Comparison of ENCODE assay signal across 15 cellular contexts in genomic region chr9:128521955-128522354, GRCh38. TPM values are rescaled to one million over a fixed set of nuclear protein-coding genes. Genes with fewer than 3 reads are reported as not detected.
DNase-seq lines count a peak whose midpoint lies in the region; ATAC-seq and TF ChIP-seq lines count a peak whose summit lies in the region.
"Had no signal": no experiment of that assay in that cellular context is flagged by ENCODE, and none has a peak within 500 bp of the region (broad histone marks: within the 10 kb centered on the region; RNA-seq: fewer than 3 reads in every experiment).

No MANE protein-coding gene starts in this region.

- peaks cover 16% of the 10 kb centered on the region for H3F3A ChIP-seq in neural progenitor cell (ENCODE audit: low read depth)

- no peaks in the 10 kb centered on the region for H3K9me3 Mint-ChIP-seq in dendritic cell treated with granulocyte-macrophage colony-stimulating factor and Interleukin-4, amounts not matched to agents 40 ng/mL and 50 ng/mL, for 4 days
- no peaks in the 10 kb centered on the region for H3K9me3 Mint-ChIP-seq in neural progenitor cell
- H3K9me3 Mint-ChIP-seq in activated CD4-positive, alpha-beta T cell treated with anti-CD3 and anti-CD28 coated beads for 36 hours (ENCODE audit: low read depth), result no peaks in the 10 kb centered on the region
- H3K9me3 Mint-ChIP-seq: CD4-positive, alpha-beta T cell; HFFc6 had no signal

- no peaks in the 10 kb centered on the region for H3K27me3 Mint-ChIP-seq in dendritic cell treated with granulocyte-macrophage colony-stimulating factor and Interleukin-4, amounts not matched to agents 40 ng/mL and 50 ng/mL, for 4 days
- no peaks in the 10 kb centered on the region for H3K27me3 Mint-ChIP-seq in neural progenitor cell (ENCODE audit: insufficient read depth, low read depth)
- no peaks in the 10 kb centered on the region for H3K27me3 Mint-ChIP-seq in activated CD4-positive, alpha-beta T cell treated with anti-CD3 and anti-CD28 coated beads for 36 hours
- H3K27me3 Mint-ChIP-seq: CD4-positive, alpha-beta T cell had no signal

- H3K9me3 ChIP-seq in BLaER1, result peaks cover 20% of the 10 kb centered on the region
- H3K9me3 ChIP-seq in neural progenitor cell (ENCODE audit: low read depth), result no peaks in the 10 kb centered on the region

- H3K9ac ChIP-seq in BLaER1, result no peak overlapping the region
- H3K9ac ChIP-seq in neural progenitor cell, result no peak overlapping the region

- H3K27ac ChIP-seq in BLaER1, result peak overlapping the region; percentile 56
- H3K27ac ChIP-seq in RWPE1, result 0 out of 2 replicates have a peak overlapping the region, but pooled peaks have one; percentile 4
- no peak overlapping the region for H3K27ac ChIP-seq in neural progenitor cell

- peak overlapping the region; percentile 60; the same call in 1 of the 2 replicates for H3K4me2 ChIP-seq in BLaER1
- no peak overlapping the region for H3K4me2 ChIP-seq in neural progenitor cell

- H3K27me3 ChIP-seq in BLaER1 (no peaks in the 10 kb centered on the region), neural progenitor cell (no peaks in the 10 kb centered on the region)

- H3K4me1 Mint-ChIP-seq in dendritic cell treated with granulocyte-macrophage colony-stimulating factor and Interleukin-4, amounts not matched to agents 40 ng/mL and 50 ng/mL, for 4 days (ENCODE audit: low read depth), result no peaks in the 10 kb centered on the region
- peaks cover 23% of the 10 kb centered on the region for H3K4me1 Mint-ChIP-seq in neural progenitor cell
- no peaks in the 10 kb centered on the region for H3K4me1 Mint-ChIP-seq in activated CD4-positive, alpha-beta T cell treated with anti-CD3 and anti-CD28 coated beads for 36 hours

- DNase-seq in RWPE1 (ENCODE audit: low spot score), result no peak
- no peak for DNase-seq in neural progenitor cell (ENCODE audit: low spot score)
- no peak for DNase-seq in activated CD4-positive, alpha-beta T cell treated with anti-CD3 and anti-CD28 coated beads for 36 hours
- DNase-seq in anterior cingulate cortex (lab: John Stamatoyannopoulos, UW), result no peak
- no peak for DNase-seq in dedifferentiated amniotic fluid mesenchymal stem cell (ENCODE audit: extremely low spot score)
- DNase-seq: ACHN; C1 segment of cervical spinal cord; CD4-positive, alpha-beta T cell; DMS79 treated with DMSO at 0.1 percent for 48 hours; EL; HCEC 1CT; HFFc6 had no signal

- no peak overlapping the region for H3K4me3 ChIP-seq in BLaER1
- no peak overlapping the region for H3K4me3 ChIP-seq in neural progenitor cell

- H2AFZ ChIP-seq in neural progenitor cell (replicated peaks), result no peak overlapping the region

- H3K79me2 ChIP-seq in neural progenitor cell (ENCODE audit: low read depth), result no peaks in the 10 kb centered on the region

- H3K4me3 Mint-ChIP-seq in dendritic cell treated with granulocyte-macrophage colony-stimulating factor and Interleukin-4, amounts not matched to agents 40 ng/mL and 50 ng/mL, for 4 days, result no peak overlapping the region
- H3K4me3 Mint-ChIP-seq in neural progenitor cell, result no peak overlapping the region
- no peak overlapping the region for H3K4me3 Mint-ChIP-seq in activated CD4-positive, alpha-beta T cell treated with anti-CD3 and anti-CD28 coated beads for 36 hours
- H3K4me3 Mint-ChIP-seq: CD4-positive, alpha-beta T cell; HFFc6 had no signal

- peak overlapping the region; percentile 4 for H3K27ac Mint-ChIP-seq in dendritic cell treated with granulocyte-macrophage colony-stimulating factor and Interleukin-4, amounts not matched to agents 40 ng/mL and 50 ng/mL, for 4 days
- H3K27ac Mint-ChIP-seq in neural progenitor cell, result peak overlapping the region; percentile 1
- no peak overlapping the region for H3K27ac Mint-ChIP-seq in activated CD4-positive, alpha-beta T cell treated with anti-CD3 and anti-CD28 coated beads for 36 hours

- POLR2A ChIA-PET in RWPE1 (lab: Yijun Ruan, JAX; ENCODE audit: low non-redundant PET), result interaction anchor here (0.6 kb wide), 1 partner anchor 454 kb away, joined by 3 read pairs; no protein-coding TSS in a partner anchor
- POLR2A ChIA-PET in activated CD4-positive, alpha-beta T cell treated with anti-CD3 and anti-CD28 coated beads for 36 hours (lab: Charles Lee), result no interaction called here

- ATAC-seq in activated CD4-positive, alpha-beta T cell treated with anti-CD3 and anti-CD28 coated beads for 36 hours, result no peak
- ATAC-seq: HepG2 had no signal

- CTCF ChIA-PET in RWPE1 (lab: Yijun Ruan, JAX), result interaction anchor here (0.8 kb wide), 1 partner anchor 987 kb away, joined by 3 read pairs; no protein-coding TSS in a partner anchor
- CTCF ChIA-PET in activated CD4-positive, alpha-beta T cell treated with anti-CD3 and anti-CD28 coated beads for 36 hours (lab: Charles Lee), result interaction anchor here (0.6 to 0.8 kb wide), 4 partner anchors 8 to 240 kb away, joined by 3 read pairs; no protein-coding TSS in a partner anchor

- no peak for TF ChIP-seq CTCF in RWPE1 (conservative IDR thresholded peaks at IDR 0.05; ENCODE audit: low read depth)
- no peak for TF ChIP-seq CTCF in neural progenitor cell (IDR thresholded peaks at IDR 0.05)

- peaks cover 37% of the 10 kb centered on the region for H3K4me1 ChIP-seq in BLaER1
- H3K4me1 ChIP-seq in neural progenitor cell, result peaks cover 8% of the 10 kb centered on the region

- H3K36me3 ChIP-seq in BLaER1 (peaks cover 88% of the 10 kb centered on the region), neural progenitor cell (no peaks in the 10 kb centered on the region)

- H4K20me1 ChIP-seq in BLaER1 (no peaks in the 10 kb centered on the region), neural progenitor cell (ENCODE audit: low read depth) (no peaks in the 10 kb centered on the region)

- intact Hi-C loops in dendritic cell treated with granulocyte-macrophage colony-stimulating factor and Interleukin-4, amounts not matched to agents 40 ng/mL and 50 ng/mL, for 4 days (cut with micrococcal nuclease), result no loop called here
- intact Hi-C loops in activated CD4-positive, alpha-beta T cell treated with anti-CD3 and anti-CD28 coated beads for 36 hours (cut with DNase I, micrococcal nuclease), result no loop called here

- peaks cover 95% of the 10 kb centered on the region for H3K36me3 Mint-ChIP-seq in dendritic cell treated with granulocyte-macrophage colony-stimulating factor and Interleukin-4, amounts not matched to agents 40 ng/mL and 50 ng/mL, for 4 days (ENCODE audit: low read depth)
- peaks cover 22% of the 10 kb centered on the region for H3K36me3 Mint-ChIP-seq in neural progenitor cell
- peaks cover 53% of the 10 kb centered on the region for H3K36me3 Mint-ChIP-seq in activated CD4-positive, alpha-beta T cell treated with anti-CD3 and anti-CD28 coated beads for 36 hours (ENCODE audit: low read depth)

RNA-seq across cellular contexts. Expression of gene GLE1, which starts 17.4 kb away (rescaled TPM):
- 22.7 and 26.3 TPM in 2 replicates for total RNA-seq in neural progenitor cell (ENCODE audit: low replicate concordance)
- total RNA-seq in activated CD4-positive, alpha-beta T cell treated with anti-CD3 and anti-CD28 coated beads for 36 hours, result 10 to 100 TPM; 52.5 to 54.4 TPM

RNA-seq across cellular contexts. Expression of gene SPTAN1, which starts 30.4 kb away (rescaled TPM):
- 112 and 141 TPM in 2 replicates for total RNA-seq in neural progenitor cell (ENCODE audit: low replicate concordance)
- total RNA-seq in activated CD4-positive, alpha-beta T cell treated with anti-CD3 and anti-CD28 coated beads for 36 hours, result 100 to 1,000 TPM; 192 to 269 TPM
